Comparison of ENCODE assay signal across 14 cellular contexts in genomic region chr7:47506716-47507354, GRCh38.
DNase-seq lines count a peak whose midpoint lies in the region; ATAC-seq and TF ChIP-seq lines count a peak whose summit lies in the region.
"Had no signal": no experiment of that assay in that cellular context is flagged by ENCODE, and none has a peak within 500 bp of the region (broad histone marks: within the 10 kb centered on the region; RNA-seq: fewer than 3 reads in every experiment).

No MANE protein-coding gene starts in this region.

- H3K4me3 Mint-ChIP-seq in CD14-positive monocyte: no peak overlapping the region
- H3K4me3 Mint-ChIP-seq: H9; IgD-negative memory B cell; stimulated activated memory B cell treated with anti-CD40 and anti-IgM and Interleukin-4, amounts not matched to agents 10 μg/mL and 1 μg/mL and 100 μg/mL, for 72 hours had no signal

- peaks cover 0 to 4% (median 1%) of the 10 kb centered on the region in 7 donors for H3K9me3 Mint-ChIP-seq in CD14-positive monocyte
- H3K9me3 Mint-ChIP-seq: H9; IgD-negative memory B cell; stimulated activated memory B cell treated with anti-CD40 and anti-IgM and Interleukin-4, amounts not matched to agents 10 μg/mL and 1 μg/mL and 100 μg/mL, for 72 hours had no signal

- peak overlapping the region in 4 of 7 donors; percentile 4 to 66 (median 28) for H3K27ac Mint-ChIP-seq in CD14-positive monocyte
- H3K27ac Mint-ChIP-seq: stimulated activated memory B cell treated with anti-CD40 and anti-IgM and Interleukin-4, amounts not matched to agents 10 μg/mL and 1 μg/mL and 100 μg/mL, for 72 hours had no signal

- H3K36me3 ChIP-seq in SJSA1 (peaks cover 65% of the 10 kb centered on the region), psoas muscle (ENCODE audit: insufficient read depth in 1 of 2, low read depth in 1 of 2) (no peaks in the 10 kb centered on the region)
- H3K36me3 ChIP-seq: right atrium auricular region had no signal

- intact Hi-C loops in CD14-positive monocyte (cut with micrococcal nuclease): no loop called here
- intact Hi-C loops in psoas muscle (cut with DNase I): no loop called here

- TF ChIP-seq CTCF in CD14-positive monocyte (IDR thresholded peaks at IDR 0.05) (no peak), psoas muscle (IDR thresholded peaks at IDR 0.05) (no peak)

- H3K27ac ChIP-seq in SJSA1 (peak overlapping the region; percentile 83), psoas muscle (peak overlapping the region; percentile 51)

- peaks cover 56 to 70% of the 10 kb centered on the region in 2 donors for H3K36me3 Mint-ChIP-seq in CD14-positive monocyte

- WGBS in psoas muscle, 3 donors: 45 to 54% (median 49%) methylated on average over 10 of the region's 10 CpGs

- H3K9me3 ChIP-seq in SJSA1 (replicated peaks) (peaks cover 7% of the 10 kb centered on the region), psoas muscle (no peaks in the 10 kb centered on the region)
- H3K9me3 ChIP-seq: right atrium auricular region had no signal

- DNase-seq in CD14-positive monocyte (ENCODE audit: low spot score) (no peak), SJSA1 (ENCODE audit: low read depth in 1 of 2, low spot score in 2 of 2) (peak; percentile 70 to 92), fibroblast of the conjunctiva (ENCODE audit: low read depth) (peak; percentile 45), psoas muscle (no peak), NAMALWA (ENCODE audit: low spot score) (no peak)
- no peak for DNase-seq in stimulated activated naive CD4-positive, alpha-beta T cell treated with Interleukin-2 at 50 U/mL for 16 hours (lab: John Stamatoyannopoulos, UW)
- DNase-seq: activated CD4-positive, alpha-beta T cell treated with anti-CD3 and anti-CD28 coated beads, Interleukin-2, amount 50 U/mL, for 4 hours; H9; NCI-H226 had no signal

- H3K4me1 Mint-ChIP-seq in CD14-positive monocyte: peaks cover 42% of the 10 kb centered on the region

- H3K4me3 ChIP-seq in SJSA1: no peak overlapping the region
- peak overlapping the region; percentile 27 for H3K4me3 ChIP-seq in psoas muscle
- H3K4me3 ChIP-seq: right atrium auricular region had no signal

- no peaks in the 10 kb centered on the region for H3K27me3 ChIP-seq in SJSA1 (replicated peaks)
- no peaks in the 10 kb centered on the region for H3K27me3 ChIP-seq in psoas muscle (ENCODE audit: insufficient read depth in 3 of 3, low read length in 2 of 3)
- H3K27me3 ChIP-seq: right atrium auricular region had no signal

- H3K4me1 ChIP-seq in SJSA1 (replicated peaks) (peaks cover 92% of the 10 kb centered on the region), psoas muscle (peaks cover 25% of the 10 kb centered on the region)

- ATAC-seq in psoas muscle: peak in 3 of 4 donors; percentile 44 to 67 (median 47)
- no peak for ATAC-seq in HG03565 (IDR thresholded peaks at IDR 0.05; ENCODE audit: unreplicated experiment)
- ATAC-seq in HG03175 (IDR thresholded peaks at IDR 0.05; ENCODE audit: unreplicated experiment): no peak
- ATAC-seq: stimulated activated memory B cell treated with anti-CD40 and anti-IgM and Interleukin-4, amounts not matched to agents 10 μg/mL and 1 μg/mL and 100 μg/mL, for 72 hours had no signal

- no peaks in the 10 kb centered on the region for H3K27me3 Mint-ChIP-seq in CD14-positive monocyte (ENCODE audit: low read depth in 3 of 3)
- H3K27me3 Mint-ChIP-seq: IgD-negative memory B cell; stimulated activated memory B cell treated with anti-CD40 and anti-IgM and Interleukin-4, amounts not matched to agents 10 μg/mL and 1 μg/mL and 100 μg/mL, for 72 hours had no signal

Comparison
In these comparisons a context has a peak if more than half of its experiments do, and no peak if none do; other contexts are left out.
1. DNase-seq: peak in SJSA1 (2 of 2) and fibroblast of the conjunctiva (single experiment); none in CD14-positive monocyte (single experiment), psoas muscle (0 of 2), NAMALWA (single experiment) and stimulated activated naive CD4-positive, alpha-beta T cell treated with Interleukin-2 at 50 U/mL for 16 hours (single experiment).
2. ATAC-seq: peak in psoas muscle (3 of 4); none in HG03565 (single experiment) and HG03175 (single experiment).